Comparison of ENCODE assay signal across 20 cellular contexts in genomic region chr9:69151506-69151905, GRCh38. TPM values are rescaled to one million over a fixed set of nuclear protein-coding genes. Genes with fewer than 3 reads are reported as not detected.
DNase-seq lines count a peak whose midpoint lies in the region; ATAC-seq and TF ChIP-seq lines count a peak whose summit lies in the region.
"Had no signal": no experiment of that assay in that cellular context is flagged by ENCODE, and none has a peak within 500 bp of the region (broad histone marks: within the 10 kb centered on the region; RNA-seq: fewer than 3 reads in every experiment).

No MANE protein-coding gene starts in this region.

- H3K4me3 ChIP-seq in thyroid gland (replicated peaks in 1 of 3) = no peak overlapping the region
- no peak overlapping the region for H3K4me3 ChIP-seq in aorta (ENCODE audit: low read length in 2 of 2)
- H3K4me3 ChIP-seq: A549; BLaER1 treated with 17β-estradiol and CSF1 and Interleukin-3, amounts not matched to agents 10 nM and 100 nM; GM12878 had no signal

- TF ChIP-seq POLR2A in thyroid gland (IDR thresholded peaks at IDR 0.05) = no peak

- H3K18ac ChIP-seq in H9 (ENCODE audit: insufficient read length, low read depth, low read length) = no peak overlapping the region

- H3K9me3 Mint-ChIP-seq in activated CD8-positive, alpha-beta memory T cell treated with anti-CD3 and anti-CD28 coated beads, Interleukin-2, amount 10 ng/mL, durations not matched to agents 7 days and 5 days (ENCODE audit: low read depth) = no peaks in the 10 kb centered on the region
- no peaks in the 10 kb centered on the region for H3K9me3 Mint-ChIP-seq in H9
- no peaks in the 10 kb centered on the region for H3K9me3 Mint-ChIP-seq in osteocyte (ENCODE audit: unreplicated experiment)
- H3K9me3 Mint-ChIP-seq: CD4-positive, alpha-beta T cell; CD8-positive, alpha-beta T cell had no signal

- no peaks in the 10 kb centered on the region for H3K9me3 ChIP-seq in H9 (ENCODE audit: control insufficient read depth, low read depth, low read length)
- H3K9me3 ChIP-seq in thyroid gland = no peaks in the 10 kb centered on the region
- no peaks in the 10 kb centered on the region for H3K9me3 ChIP-seq in aorta (ENCODE audit: control insufficient read depth, low read length)
- H3K9me3 ChIP-seq: A549, Caco-2 had no signal

- H3K4ac ChIP-seq in H9 (ENCODE audit: low read depth, low read length) = no peak overlapping the region

- no peak overlapping the region for H3K56ac ChIP-seq in H9 (ENCODE audit: insufficient read length, low read depth, low read length)

- H4K20me1 ChIP-seq in H9 (ENCODE audit: control insufficient read depth, insufficient read depth, insufficient read length) = no peaks in the 10 kb centered on the region
- H4K20me1 ChIP-seq: BLaER1 treated with 17β-estradiol and CSF1 and Interleukin-3, amounts not matched to agents 10 nM and 100 nM had no signal

- H2BK5ac ChIP-seq in H9 (ENCODE audit: insufficient read length, low read length) = no peak overlapping the region

- no peaks in the 10 kb centered on the region for H3K4me1 Mint-ChIP-seq in activated CD8-positive, alpha-beta memory T cell treated with anti-CD3 and anti-CD28 coated beads, Interleukin-2, amount 10 ng/mL, durations not matched to agents 7 days and 5 days
- H3K4me1 Mint-ChIP-seq in H9 = peaks cover 21 to 34% of the 10 kb centered on the region in 2 experiments
- peaks cover 26% of the 10 kb centered on the region for H3K4me1 Mint-ChIP-seq in osteocyte (ENCODE audit: unreplicated experiment)

- H3K4me2 ChIP-seq in H9 (ENCODE audit: insufficient read depth, insufficient read length, low read length) = no peak overlapping the region
- H3K4me2 ChIP-seq: A549 had no signal

- no CpG with 5 or more reads among the region's 7 CpGs for WGBS in H9 (ENCODE audit: extremely low coverage, insufficient read length, low lambda C conversion rate)
- WGBS in thyroid gland, 2 donors = 75 to 79% methylated on average over 7 of the region's 7 CpGs
- WGBS in aorta, 2 donors = 89 to 90% methylated on average over 7 of the region's 7 CpGs

- no peak overlapping the region for H2AFZ ChIP-seq in H9 (ENCODE audit: low read length)

- no peaks in the 10 kb centered on the region for H3K36me3 Mint-ChIP-seq in activated CD8-positive, alpha-beta memory T cell treated with anti-CD3 and anti-CD28 coated beads, Interleukin-2, amount 10 ng/mL, durations not matched to agents 7 days and 5 days
- H3K36me3 Mint-ChIP-seq in H9 (ENCODE audit: insufficient read depth in 1 of 3, low read depth in 3 of 3) = peaks cover 14 to 37% (median 25%) of the 10 kb centered on the region in 3 experiments
- H3K36me3 Mint-ChIP-seq in osteocyte (ENCODE audit: unreplicated experiment) = peaks cover 15% of the 10 kb centered on the region

- H4K5ac ChIP-seq in H9 (ENCODE audit: insufficient read length, low read depth, low read length) = no peak overlapping the region

- no peak overlapping the region for H2BK12ac ChIP-seq in H9 (ENCODE audit: insufficient read length, low read depth, low read length)

- no peaks in the 10 kb centered on the region for H3K23me2 ChIP-seq in H9 (ENCODE audit: insufficient read length, low read depth, low read length, poor library complexity, severe bottlenecking)

- no peak overlapping the region for H2BK20ac ChIP-seq in H9 (ENCODE audit: low read depth, low read length, poor library complexity, severe bottlenecking)

- H3K9ac ChIP-seq in H9 (ENCODE audit: extremely low read depth, insufficient read length, low read length) = no peak overlapping the region
- H3K9ac ChIP-seq: BLaER1 treated with 17β-estradiol and CSF1 and Interleukin-3, amounts not matched to agents 10 nM and 100 nM had no signal

- H3K23ac ChIP-seq in H9 (ENCODE audit: insufficient read length, low read depth, low read length) = no peak overlapping the region

- intact Hi-C loops in thyroid gland (cut with DNase I) (no loop called here), aorta (cut with DNase I) (no loop called here)

- H2BK120ac ChIP-seq in H9 (ENCODE audit: low read depth, low read length, poor library complexity, severe bottlenecking) = no peak overlapping the region

- no peak overlapping the region for H2BK15ac ChIP-seq in H9 (ENCODE audit: low read depth, low read length)

- H3K27ac Mint-ChIP-seq in activated CD8-positive, alpha-beta memory T cell treated with anti-CD3 and anti-CD28 coated beads, Interleukin-2, amount 10 ng/mL, durations not matched to agents 7 days and 5 days = no peak overlapping the region
- H3K27ac Mint-ChIP-seq in H9 (no peak overlapping the region; a peak in 1 of 7 replicates), osteocyte (ENCODE audit: unreplicated experiment) (no peak overlapping the region)
- H3K27ac Mint-ChIP-seq: B cell; CD4-positive, alpha-beta T cell; CD8-positive, alpha-beta T cell had no signal

- no peaks in the 10 kb centered on the region for H3K36me3 ChIP-seq in thyroid gland
- no peaks in the 10 kb centered on the region for H3K36me3 ChIP-seq in aorta (ENCODE audit: control insufficient read depth in 1 of 2, insufficient read depth in 2 of 2, low read length in 1 of 2)

- CTCF ChIA-PET in activated CD8-positive, alpha-beta memory T cell treated with anti-CD3 and anti-CD28 coated beads, Interleukin-2, amount 10 ng/mL, durations not matched to agents 7 days and 5 days (lab: Charles Lee) = no interaction called here

- H3T11ph ChIP-seq in H9 (ENCODE audit: low read length) = no peak overlapping the region

- H3K27me3 ChIP-seq in H9 (ENCODE audit: insufficient read depth, low read length) (no peaks in the 10 kb centered on the region), thyroid gland (no peaks in the 10 kb centered on the region), aorta (ENCODE audit: control insufficient read depth in 1 of 2, insufficient read depth in 2 of 2, low read length in 1 of 2) (no peaks in the 10 kb centered on the region)
- H3K27me3 ChIP-seq: BLaER1 treated with 17β-estradiol and CSF1 and Interleukin-3, amounts not matched to agents 10 nM and 100 nM had no signal

- H3K79me1 ChIP-seq in H9 (ENCODE audit: insufficient read depth, low read depth, low read length, poor library complexity, severe bottlenecking) = peaks cover 5% of the 10 kb centered on the region

- H3K27ac ChIP-seq in H9 (ENCODE audit: insufficient read length, low read depth, low read length) = no peak overlapping the region
- peak overlapping the region; percentile 52 to 88 (median 87) for H3K27ac ChIP-seq in thyroid gland
- H3K27ac ChIP-seq in aorta (ENCODE audit: low read depth in 1 of 2, low read length in 2 of 2) = no peak overlapping the region
- H3K27ac ChIP-seq: 22Rv1; A549; BLaER1 treated with 17β-estradiol and CSF1 and Interleukin-3, amounts not matched to agents 10 nM and 100 nM; C4-2B had no signal

- H4K8ac ChIP-seq in H9 (replicated peaks; ENCODE audit: insufficient read length, low read depth, low read length) = no peak overlapping the region

- H3K27me3 Mint-ChIP-seq in activated CD8-positive, alpha-beta memory T cell treated with anti-CD3 and anti-CD28 coated beads, Interleukin-2, amount 10 ng/mL, durations not matched to agents 7 days and 5 days = no peaks in the 10 kb centered on the region
- H3K27me3 Mint-ChIP-seq in H9 (ENCODE audit: low read depth) (no peaks in the 10 kb centered on the region), osteocyte (ENCODE audit: unreplicated experiment) (no peaks in the 10 kb centered on the region)
- H3K27me3 Mint-ChIP-seq: B cell; CD4-positive, alpha-beta T cell had no signal

- peak; percentile 22 for DNase-seq in activated CD8-positive, alpha-beta memory T cell treated with anti-CD3 and anti-CD28 coated beads, Interleukin-2, amount 10 ng/mL, durations not matched to agents 7 days and 5 days
- DNase-seq in activated CD8-positive, alpha-beta memory T cell treated with anti-CD3 and anti-CD28 coated beads, Interleukin-2, amount 50 U/mL, for 48 hours = no peak
- DNase-seq in H9 (peak; percentile 1), osteocyte (ENCODE audit: extremely low spot score, unreplicated experiment) (peak; percentile 59), thyroid gland (peak; percentile 25 to 41), aorta (no peak)
- DNase-seq in activated CD4-positive, alpha-beta T cell treated with anti-CD3 and anti-CD28 coated beads, Interleukin-2, amount 50 U/mL, for 48 hours = no peak
- DNase-seq: AML-193; Caco-2; Calu3; CD4-positive, alpha-beta T cell; CD8-positive, alpha-beta T cell; DMS79 treated with DMSO at 0.1 percent for 48 hours had no signal

- no peak for ATAC-seq in activated CD8-positive, alpha-beta memory T cell treated with anti-CD3 and anti-CD28 coated beads, Interleukin-2, amount 10 ng/mL, durations not matched to agents 7 days and 5 days
- ATAC-seq in HG02840 (IDR thresholded peaks at IDR 0.05; ENCODE audit: low FRiP score, unreplicated experiment) (no peak), aorta (ENCODE audit: low FRiP score) (no peak)
- ATAC-seq: A549; CD8-positive, alpha-beta T cell; GM12878 had no signal

- TF ChIP-seq CTCF in H9 (conservative IDR thresholded peaks at IDR 0.05) = no peak
- no peak for TF ChIP-seq CTCF in osteocyte (IDR thresholded peaks at IDR 0.05)
- no peak for TF ChIP-seq CTCF in thyroid gland (IDR thresholded peaks at IDR 0.05)

- H3K4me3 Mint-ChIP-seq in activated CD8-positive, alpha-beta memory T cell treated with anti-CD3 and anti-CD28 coated beads, Interleukin-2, amount 10 ng/mL, durations not matched to agents 7 days and 5 days = no peak overlapping the region
- no peak overlapping the region for H3K4me3 Mint-ChIP-seq in H9
- no peak overlapping the region for H3K4me3 Mint-ChIP-seq in osteocyte (ENCODE audit: unreplicated experiment)
- H3K4me3 Mint-ChIP-seq: B cell; CD4-positive, alpha-beta T cell; CD8-positive, alpha-beta T cell had no signal

- H3K4me1 ChIP-seq in H9 (ENCODE audit: insufficient read depth, low read length) = no peaks in the 10 kb centered on the region; the same call in 1 of the 2 replicates
- H3K4me1 ChIP-seq in thyroid gland = peaks cover 58 to 73% of the 10 kb centered on the region in 2 donors
- H3K4me1 ChIP-seq in aorta (ENCODE audit: control insufficient read depth in 1 of 2, insufficient read depth in 2 of 2, low read length in 2 of 2) = peaks cover 0 to 2% of the 10 kb centered on the region in 2 donors
- H3K4me1 ChIP-seq: A549, Caco-2 had no signal

- no peak overlapping the region for H4K91ac ChIP-seq in H9 (ENCODE audit: insufficient read length, low read depth, low read length)

- H3K79me2 ChIP-seq in H9 (ENCODE audit: insufficient read depth, low read length) = peaks cover 6% of the 10 kb centered on the region; the same call in 1 of the 2 replicates

- no peak overlapping the region for H3K14ac ChIP-seq in H9 (ENCODE audit: insufficient read depth, low read length)

- H2AK5ac ChIP-seq in H9 (ENCODE audit: insufficient read length, low read length) = no peak overlapping the region

RNA-seq across cellular contexts. Expression of gene TJP2, which starts 22.6 kb away (rescaled TPM):
- total RNA-seq in activated CD8-positive, alpha-beta memory T cell treated with anti-CD3 and anti-CD28 coated beads, Interleukin-2, amount 10 ng/mL, durations not matched to agents 7 days and 5 days = 10 to 100 TPM; 16.9 to 17.6 TPM
- total RNA-seq in H9 (2021) (130 and 133 TPM in 2 replicates), osteocyte (42.7 and 47.9 TPM in 2 replicates), thyroid gland (100 to 1,000 TPM; 200 to 266 (median 232) TPM), aorta (100 to 1,000 TPM; 115 to 121 TPM)
- polyA plus RNA-seq in aorta = 100 to 1,000 TPM in 1 of 2 donors, 10 to 100 TPM in 1; 32.4 to 105 TPM

Comparison
In these comparisons a context has a peak if more than half of its experiments do, and no peak if none do; other contexts are left out.
1. DNase-seq: peak in activated CD8-positive, alpha-beta memory T cell treated with anti-CD3 and anti-CD28 coated beads, Interleukin-2, amount 10 ng/mL, durations not matched to agents 7 days and 5 days (single experiment), H9 (single experiment), osteocyte (single experiment) and thyroid gland (2 of 2); none in activated CD8-positive, alpha-beta memory T cell treated with anti-CD3 and anti-CD28 coated beads, Interleukin-2, amount 50 U/mL, for 48 hours (single experiment), aorta (0 of 2) and activated CD4-positive, alpha-beta T cell treated with anti-CD3 and anti-CD28 coated beads, Interleukin-2, amount 50 U/mL, for 48 hours (0 of 2).
2. H3K27ac ChIP-seq: peak in thyroid gland (3 of 3); none in H9 (single experiment) and aorta (0 of 2).